ENCODE assay signal across 8 cellular contexts in genomic region chr2:74119324-74119723, GRCh38. TPM values are rescaled to one million over a fixed set of nuclear protein-coding genes. Genes with fewer than 3 reads are reported as not detected.
DNase-seq lines count a peak whose midpoint lies in the region; ATAC-seq and TF ChIP-seq lines count a peak whose summit lies in the region.

No MANE protein-coding gene starts in this region.

- H3K9me2 ChIP-seq in OCI-LY7 (ENCODE audit: insufficient read depth, low read length): no peaks in the 10 kb centered on the region

- TF ChIP-seq CTCF in left ventricle myocardium inferior (IDR thresholded peaks at IDR 0.05; ENCODE audit: borderline replicate concordance) (no peak), OCI-LY7 (conservative IDR thresholded peaks at IDR 0.05; ENCODE audit: low read length) (0 out of 2 replicates have a peak, but pooled peaks have one; percentile 19), epithelial cell of proximal tubule (conservative IDR thresholded peaks at IDR 0.05; ENCODE audit: low read depth, low read length) (peak; percentile 42), coronary artery (IDR thresholded peaks at IDR 0.05) (no peak)

- H3K36me3 ChIP-seq in left ventricle myocardium inferior (no peaks in the 10 kb centered on the region), OCI-LY7 (ENCODE audit: insufficient read depth, low read length) (no peaks in the 10 kb centered on the region)

- no TSS peak for BruUV-seq in OCI-LY7 (replicated peaks; lab: Mats Ljungman, UMichigan)

- H3K9me3 ChIP-seq in left ventricle myocardium inferior (replicated peaks): peaks cover 25% of the 10 kb centered on the region
- no peaks in the 10 kb centered on the region for H3K9me3 ChIP-seq in OCI-LY7 (ENCODE audit: low read length)

- H4K20me1 ChIP-seq in OCI-LY7 (ENCODE audit: insufficient read depth, low read length): no peaks in the 10 kb centered on the region

- H2AFZ ChIP-seq in OCI-LY7 (ENCODE audit: low read length): no peak overlapping the region

- CTCF ChIA-PET in OCI-LY7 (lab: Charles Lee; ENCODE audit: unreplicated experiment): no interaction called here

- H3K4me2 ChIP-seq in OCI-LY7 (ENCODE audit: low read length): no peak overlapping the region

- H3K4me1 ChIP-seq in left ventricle myocardium inferior: peaks cover 15% of the 10 kb centered on the region
- no peaks in the 10 kb centered on the region for H3K4me1 ChIP-seq in OCI-LY7 (ENCODE audit: insufficient read depth, low read length, poor library complexity, severe bottlenecking)

- DNase-seq in left ventricle myocardium inferior: no peak
- no peak for DNase-seq in Right ventricle myocardium inferior (ENCODE audit: missing footprints)
- no peak for DNase-seq in OCI-LY7 (ENCODE audit: low spot score)
- no peak for DNase-seq in epithelial cell of proximal tubule (ENCODE audit: low read depth)
- DNase-seq in cerebellum (ENCODE audit: low spot score): no peak
- no peak for DNase-seq in superior temporal gyrus (ENCODE audit: extremely low spot score)
- DNase-seq in SW480 (ENCODE audit: low spot score): no peak
- no peak for DNase-seq in coronary artery (ENCODE audit: low spot score)

- H3K4me3 ChIP-seq in left ventricle myocardium inferior (peak overlapping the region; percentile 82), OCI-LY7 (ENCODE audit: low read depth, low read length, poor library complexity, severe bottlenecking) (no peak overlapping the region), epithelial cell of proximal tubule (ENCODE audit: low read depth, low read length) (no peak overlapping the region), coronary artery (no peak overlapping the region)

- ATAC-seq in Right ventricle myocardium inferior: no peak

- no peaks in the 10 kb centered on the region for H3K79me2 ChIP-seq in OCI-LY7 (ENCODE audit: insufficient read depth, low read depth, low read length)

- H3K27ac ChIP-seq in left ventricle myocardium inferior (replicated peaks): no peak overlapping the region
- H3K27ac ChIP-seq in OCI-LY7 (ENCODE audit: low read depth, low read length, poor library complexity, severe bottlenecking): no peak overlapping the region
- peak overlapping the region in 1 of 2 donors; percentile 76 for H3K27ac ChIP-seq in coronary artery

- intact Hi-C loops in left ventricle myocardium inferior (cut with micrococcal nuclease) (no loop called here), Right ventricle myocardium inferior (cut with DNase I) (no loop called here), OCI-LY7 (cut with micrococcal nuclease; ENCODE audit: unreplicated experiment) (no loop called here)

- no peaks in the 10 kb centered on the region for H3K27me3 ChIP-seq in left ventricle myocardium inferior (ENCODE audit: low read depth)

- POLR2A ChIA-PET in OCI-LY7 (lab: Charles Lee): no interaction called here

RNA-seq across cellular contexts. Expression of gene BOLA3, which starts 28.4 kb away (rescaled TPM):
- total RNA-seq in left ventricle myocardium inferior: 81.2 TPM
- 88.4 TPM for total RNA-seq in Right ventricle myocardium inferior
- total RNA-seq in OCI-LY7 (2014; rRNA removed; shearing (Covaris generic)): 33.6 and 45.8 TPM in 2 replicates
- total RNA-seq in OCI-LY7 (2022): 48.3 and 53.3 TPM in 2 replicates
- 90.3 and 148 TPM in 2 replicates for total RNA-seq in epithelial cell of proximal tubule
- 12.6 TPM for total RNA-seq in cerebellum

RNA-seq across cellular contexts. Expression of gene MOB1A, which starts 59.4 kb away (rescaled TPM):
- total RNA-seq in left ventricle myocardium inferior (54.9 TPM), Right ventricle myocardium inferior (59.3 TPM), OCI-LY7 (2022) (144 and 149 TPM in 2 replicates), epithelial cell of proximal tubule (70.4 and 87.2 TPM in 2 replicates), cerebellum (53.1 TPM)
- total RNA-seq in OCI-LY7 (2014; rRNA removed; shearing (Covaris generic)): 79.1 and 110 TPM in 2 replicates

Comparison
In these comparisons a context has a peak if more than half of its experiments do, and no peak if none do; other contexts are left out.
1. CTCF ChIP-seq: peak in OCI-LY7 (single experiment) and epithelial cell of proximal tubule (single experiment); none in left ventricle myocardium inferior (single experiment) and coronary artery (single experiment).